ENCODE assay signal across 19 cellular contexts in the genomic region with DNA sequence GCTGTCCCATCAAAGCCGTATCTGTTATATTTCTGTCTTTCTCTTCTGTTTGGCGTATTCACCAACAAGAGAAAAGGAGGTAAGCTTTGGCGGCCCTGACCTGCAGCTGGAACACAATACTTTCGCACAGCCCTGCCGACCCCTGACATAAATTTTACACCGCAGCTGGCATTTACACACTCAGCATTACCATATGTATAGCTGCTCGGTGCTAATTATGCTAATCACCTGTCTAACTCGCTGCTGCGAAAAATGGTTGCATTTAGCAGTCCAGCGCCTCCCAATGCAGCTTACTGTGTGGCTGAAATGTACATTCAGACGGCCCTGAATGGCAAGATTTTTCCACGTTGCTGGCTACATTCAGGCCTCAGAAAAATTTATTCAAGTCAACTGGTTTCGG. TPM values are rescaled to one million over a fixed set of nuclear protein-coding genes. Genes with fewer than 3 reads are reported as not detected.
DNase-seq lines count a peak whose midpoint lies in the region; TF ChIP-seq lines count a peak whose summit lies in the region.
"Had no signal": no experiment of that assay in that cellular context is flagged by ENCODE, and none has a peak within 500 bp of the region (broad histone marks: within the 10 kb centered on the region; RNA-seq: fewer than 3 reads in every experiment).

No MANE protein-coding gene starts in this region.

- peaks cover 0 to 2% (median 1%) of the 10 kb centered on the region in 3 donors for H3K36me3 Mint-ChIP-seq in CD8-positive, alpha-beta memory T cell
- H3K36me3 Mint-ChIP-seq: activated naive CD8-positive, alpha-beta T cell treated with anti-CD3 and anti-CD28 coated beads, Interleukin-2, amount 10 ng/mL, durations not matched to agents 7 days and 5 days; CD14-positive monocyte had no signal

- TF ChIP-seq RAD21 in neural cell (conservative IDR thresholded peaks at IDR 0.05) = peak; percentile 12

- H3K36me3 ChIP-seq in CD8-positive, alpha-beta memory T cell (ENCODE audit: insufficient read depth, low read length) = no peaks in the 10 kb centered on the region
- H3K36me3 ChIP-seq in Karpas-422 (ENCODE audit: insufficient read depth, low read length) = no peaks in the 10 kb centered on the region
- peaks cover 5% of the 10 kb centered on the region for H3K36me3 ChIP-seq in neural cell (ENCODE audit: insufficient read depth, low read length)
- H3K36me3 ChIP-seq in esophagus squamous epithelium = no peaks in the 10 kb centered on the region
- H3K36me3 ChIP-seq: MG63, Peyer's patch, thoracic aorta had no signal

- H3K27me3 ChIP-seq in CD8-positive, alpha-beta memory T cell (ENCODE audit: insufficient read depth, low read length, poor library complexity, severe bottlenecking) = no peaks in the 10 kb centered on the region
- H3K27me3 ChIP-seq in Karpas-422 (ENCODE audit: low read length) (peaks cover 4% of the 10 kb centered on the region; the same call in 1 of the 2 replicates), neural cell (ENCODE audit: insufficient read depth, low read depth, low read length) (no peaks in the 10 kb centered on the region), esophagus squamous epithelium (no peaks in the 10 kb centered on the region)
- H3K27me3 ChIP-seq: MG63, Peyer's patch had no signal

- peak overlapping the region in 7 of 8 donors; percentile 41 to 99 (median 98) for H3K27ac Mint-ChIP-seq in CD8-positive, alpha-beta memory T cell
- H3K27ac Mint-ChIP-seq: activated naive CD8-positive, alpha-beta T cell treated with anti-CD3 and anti-CD28 coated beads, Interleukin-2, amount 10 ng/mL, durations not matched to agents 7 days and 5 days; CD14-positive monocyte had no signal

- intact Hi-C loops in esophagus squamous epithelium (cut with DNase I) = no loop called here

- 83 to 84% methylated on average over 12 to 13 of the region's 13 CpGs for WGBS in esophagus squamous epithelium, 2 donors

- TF ChIP-seq POLR2A in esophagus squamous epithelium (IDR thresholded peaks at IDR 0.05) = no peak

- H4K20me1 ChIP-seq in Karpas-422 (ENCODE audit: insufficient read depth, low read depth, low read length) (peaks cover 45% of the 10 kb centered on the region), neural cell (ENCODE audit: insufficient read depth) (no peaks in the 10 kb centered on the region)

- no peaks in the 10 kb centered on the region for H3K9me3 Mint-ChIP-seq in CD8-positive, alpha-beta memory T cell
- H3K9me3 Mint-ChIP-seq: activated naive CD8-positive, alpha-beta T cell treated with anti-CD3 and anti-CD28 coated beads, Interleukin-2, amount 10 ng/mL, durations not matched to agents 7 days and 5 days had no signal

- no peak for TF ChIP-seq CTCF in neural cell (IDR thresholded peaks at IDR 0.05; ENCODE audit: poor library complexity, severe bottlenecking)
- no peak for TF ChIP-seq CTCF in esophagus squamous epithelium (IDR thresholded peaks at IDR 0.05)

- no peak for DNase-seq in CD8-positive, alpha-beta memory T cell
- DNase-seq in Karpas-422 (no peak), NOMO-1 (lab: John Stamatoyannopoulos, UW; ENCODE audit: unreplicated experiment in 2 of 2) (no peak), iPS-NIHi11 (ENCODE audit: low spot score) (no peak), NCI-H1092 treated with DMSO at 0.1 percent for 48 hours (lab: John Stamatoyannopoulos, UW) (no peak), esophagus squamous epithelium (lab: John Stamatoyannopoulos, UW) (no peak)
- DNase-seq: activated naive CD8-positive, alpha-beta T cell treated with anti-CD3 and anti-CD28 coated beads, Interleukin-2, amount 10 ng/mL, durations not matched to agents 7 days and 5 days; central memory CD4-positive, alpha-beta T cell; kidney glomerular epithelial cell; MG63; NCI-H2107; Peyer's patch; psoas muscle; stimulated activated CD4-positive, alpha-beta T cell treated with anti-CD3 and anti-CD28 coated beads, Interleukin-15, amount 100 ng/mL, for 24 hours had no signal

- H3K4me2 ChIP-seq in Karpas-422 (ENCODE audit: low read depth, low read length, poor library complexity, severe bottlenecking) (peak overlapping the region; percentile 75), neural cell (ENCODE audit: low read length) (peak overlapping the region; percentile 64)

- no peak overlapping the region for H3K27ac ChIP-seq in CD8-positive, alpha-beta memory T cell (ENCODE audit: low read depth, low read length)
- H3K27ac ChIP-seq in Karpas-422 (ENCODE audit: low read length) = no peak overlapping the region
- peak overlapping the region; percentile 24 for H3K27ac ChIP-seq in cingulate gyrus (ENCODE audit: low read depth, low read length)
- peak overlapping the region; percentile 79 for H3K27ac ChIP-seq in neural cell (ENCODE audit: low read length)
- no peak overlapping the region for H3K27ac ChIP-seq in esophagus squamous epithelium
- H3K27ac ChIP-seq: epithelial cell of prostate, psoas muscle, thoracic aorta had no signal

- POLR2A ChIA-PET in CD8-positive, alpha-beta memory T cell (lab: Charles Lee) = interaction anchor here (2.0 to 2.5 kb wide), 3 partner anchors 10 to 33 kb away, joined by 7 to 33 read pairs (median 8); no protein-coding TSS in a partner anchor

- H2AFZ ChIP-seq in Karpas-422 (ENCODE audit: low read length) (no peak overlapping the region), neural cell (ENCODE audit: low read depth, low read length) (no peak overlapping the region)

- no peaks in the 10 kb centered on the region for H3K9me3 ChIP-seq in CD8-positive, alpha-beta memory T cell (ENCODE audit: low read length)
- H3K9me3 ChIP-seq in Karpas-422 (ENCODE audit: low read length) (no peaks in the 10 kb centered on the region), neural cell (ENCODE audit: low read length) (no peaks in the 10 kb centered on the region), esophagus squamous epithelium (no peaks in the 10 kb centered on the region)
- H3K9me3 ChIP-seq: MG63, Peyer's patch, psoas muscle, thoracic aorta had no signal

- H3F3A ChIP-seq in neural cell (ENCODE audit: insufficient read depth, low read length, poor library complexity, severe bottlenecking) = no peaks in the 10 kb centered on the region

- H3K4me1 Mint-ChIP-seq in CD8-positive, alpha-beta memory T cell = peaks cover 75 to 96% (median 90%) of the 10 kb centered on the region in 3 donors

- peak; percentile 12 for TF ChIP-seq EP300 in neural cell (conservative IDR thresholded peaks at IDR 0.05; ENCODE audit: poor library complexity, severe bottlenecking)

- CTCF ChIA-PET in CD8-positive, alpha-beta memory T cell (lab: Charles Lee) = interaction anchor here (1.3 kb wide), 1 partner anchor 13 kb away, joined by 4 read pairs; no protein-coding TSS in a partner anchor

- no peak overlapping the region for H3K4me3 ChIP-seq in CD8-positive, alpha-beta memory T cell (ENCODE audit: low read length)
- H3K4me3 ChIP-seq in Karpas-422 (ENCODE audit: low read length) (peak overlapping the region; percentile 29; the same call in 1 of the 2 replicates), neural cell (ENCODE audit: low read length) (peak overlapping the region; percentile 60), esophagus squamous epithelium (no peak overlapping the region)
- H3K4me3 ChIP-seq: MG63, Peyer's patch, psoas muscle, thoracic aorta had no signal

- peaks cover 65% of the 10 kb centered on the region for H3K4me1 ChIP-seq in CD8-positive, alpha-beta memory T cell (ENCODE audit: insufficient read depth, low read length)
- H3K4me1 ChIP-seq in Karpas-422 (ENCODE audit: low read length) = peaks cover 50% of the 10 kb centered on the region
- H3K4me1 ChIP-seq in esophagus squamous epithelium = peaks cover 0 to 59% (median 18%) of the 10 kb centered on the region in 3 donors
- H3K4me1 ChIP-seq: psoas muscle had no signal

- H3K9ac ChIP-seq in Karpas-422 (ENCODE audit: low read length) (peak overlapping the region; percentile 13), neural cell (ENCODE audit: low read length) (peak overlapping the region; percentile 64)

- H3K4me3 Mint-ChIP-seq in CD8-positive, alpha-beta memory T cell = peak overlapping the region in 2 of 7 donors; percentile 90 to 93

- H3K79me2 ChIP-seq in Karpas-422 (ENCODE audit: low read length) (no peaks in the 10 kb centered on the region), neural cell (replicated peaks; ENCODE audit: insufficient read depth, low read length) (peaks cover 98% of the 10 kb centered on the region)

- H3K27me3 Mint-ChIP-seq in CD8-positive, alpha-beta memory T cell = peaks cover 4 to 7% of the 10 kb centered on the region in 2 donors

- H3K9me2 ChIP-seq in Karpas-422 (replicated peaks; ENCODE audit: insufficient read depth, low read length) (no peaks in the 10 kb centered on the region), neural cell (ENCODE audit: insufficient read depth, low read length) (no peaks in the 10 kb centered on the region)

TF ChIP-seq in neural cell, 6 proteins besides CTCF, POLR2A, EP300 and RAD21:
- TF ChIP-seq REST (IDR thresholded peaks at IDR 0.05; ENCODE audit: borderline replicate concordance) (no peak), SMC3 (conservative IDR thresholded peaks at IDR 0.05; ENCODE audit: poor library complexity) (peak; percentile 19)

RNA-seq across cellular contexts. Expression of gene PTCH1, which starts 20.8 kb away (rescaled TPM):
- total RNA-seq in CD8-positive, alpha-beta memory T cell = 1 to 10 TPM; 7.1 to 7.9 TPM
- polyA plus RNA-seq in CD8-positive, alpha-beta memory T cell = 23.3 TPM
- 11.7 and 12.4 TPM in 2 replicates for total RNA-seq in Karpas-422 (2014; rRNA removed; shearing (Covaris generic); ENCODE audit: low replicate concordance)
- polyA plus RNA-seq in neural cell = 15.6 and 20.0 TPM in 2 replicates
- polyA minus RNA-seq in neural cell = 32.9 and 53.0 TPM in 2 replicates
- total RNA-seq in esophagus squamous epithelium = 10 to 100 TPM in 1 of 4 donors, 1 to 10 TPM in 3; 1.9 to 11.6 (median 3.5) TPM
- polyA plus RNA-seq: CD14-positive monocyte had no signal

Comparison
In these comparisons a context has a peak if more than half of its experiments do, and no peak if none do; other contexts are left out.
1. H3K27ac ChIP-seq: peak in cingulate gyrus (single experiment) and neural cell (single experiment); none in CD8-positive, alpha-beta memory T cell (single experiment), Karpas-422 (single experiment) and esophagus squamous epithelium (0 of 4).
2. H3K4me3 ChIP-seq: peak in Karpas-422 (single experiment) and neural cell (single experiment); none in CD8-positive, alpha-beta memory T cell (single experiment) and esophagus squamous epithelium (0 of 4).